Comparison of ENCODE assay signal across 8 cellular contexts in the genomic region with DNA sequence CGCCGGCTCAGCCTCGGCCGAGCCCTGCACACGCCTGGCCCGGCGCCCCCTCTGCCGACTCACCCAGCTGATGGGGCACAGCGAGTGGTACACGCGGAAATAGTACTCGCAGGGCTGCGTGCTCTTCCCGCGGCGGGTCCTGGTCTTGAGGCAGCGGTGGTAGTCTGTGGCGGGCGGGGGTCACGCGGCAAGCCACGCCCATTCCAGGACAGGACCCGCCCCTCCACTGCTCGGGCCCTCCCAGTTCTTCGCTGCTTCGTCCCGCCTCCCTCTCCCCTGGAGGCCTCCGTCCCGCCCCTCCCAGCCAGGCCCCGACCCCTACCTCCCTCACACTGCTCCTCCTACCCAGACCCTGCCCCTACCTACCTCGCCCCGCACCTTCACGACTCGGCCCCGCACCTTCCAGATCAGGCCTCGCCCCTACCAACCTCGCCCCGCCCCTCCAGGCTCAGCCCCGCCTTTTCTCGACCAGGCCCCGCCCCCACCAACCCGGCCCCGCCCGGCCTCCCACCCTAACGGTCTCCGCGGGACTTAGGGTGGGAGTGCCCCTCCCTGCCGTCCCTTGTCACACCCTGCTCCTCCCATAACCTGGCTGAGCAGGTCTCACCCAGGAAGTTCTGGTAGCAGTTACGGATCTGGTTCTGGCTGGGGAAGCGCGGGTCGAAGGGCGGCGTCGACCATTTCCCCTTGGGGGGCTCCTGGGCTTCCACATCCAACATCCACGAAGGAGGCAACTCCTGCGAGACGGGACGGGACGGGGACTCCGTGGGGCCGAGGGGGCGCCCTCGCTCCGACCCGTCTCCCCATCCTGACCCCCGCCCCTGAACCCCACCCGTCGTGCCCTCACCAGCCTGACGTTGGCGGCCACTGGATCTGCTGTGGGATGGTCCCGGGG. TPM values are rescaled to one million over a fixed set of nuclear protein-coding genes. Genes with fewer than 3 reads are reported as not detected.
DNase-seq lines count a peak whose midpoint lies in the region; ATAC-seq, FAIRE-seq and TF ChIP-seq lines count a peak whose summit lies in the region.

No MANE protein-coding gene starts in this region.

- no peak overlapping the region for H2BK120ac ChIP-seq in IMR-90 (ENCODE audit: low read depth, low read length)

- no peak overlapping the region for H2BK20ac ChIP-seq in IMR-90 (ENCODE audit: low read depth, low read length)

- SMC1A ChIA-PET in GM12878 (lab: Charles Lee; ENCODE audit: uncharacterized antibody, unreplicated experiment): no interaction called here

- TF ChIP-seq RAD21 in IMR-90 (IDR thresholded peaks at IDR 0.05; ENCODE audit: low read length) (no peak), GM12878 (IDR thresholded peaks at IDR 0.05; ENCODE audit: insufficient read depth, low read depth, low read length) (no peak)

- peak overlapping the region; percentile 48 for H3K4me3 ChIP-seq in CD8-positive, alpha-beta T cell (ENCODE audit: low read depth, low read length)
- H3K4me3 ChIP-seq in IMR-90 (ENCODE audit: insufficient read depth, low read depth, low read length) (peak overlapping the region; percentile 65), GM12878 (no peak overlapping the region), iPS DF 6.9 (ENCODE audit: low read length) (peak overlapping the region; percentile 55; the same call in 1 of the 2 replicates), small intestine (ENCODE audit: low read depth in 1 of 2, low read length in 2 of 2) (peak overlapping the region; percentile 51 to 57)

- BruUV-seq in IMR-90 (replicated peaks; lab: Mats Ljungman, UMichigan): no TSS peak
- BruUV-seq in GM12878 (replicated peaks; lab: Mats Ljungman, UMichigan): no TSS peak

- no peak overlapping the region; the same call in 1 of the 2 replicates for H3K14ac ChIP-seq in IMR-90 (replicated peaks; ENCODE audit: low read depth, low read length)

- no peak overlapping the region for H3K4ac ChIP-seq in IMR-90 (ENCODE audit: low read depth, low read length)

- no peak overlapping the region for H3K23ac ChIP-seq in IMR-90 (ENCODE audit: low read depth, low read length)

- no peaks in the 10 kb centered on the region for H3K36me3 Mint-ChIP-seq in CD8-positive, alpha-beta T cell

- RAD21 ChIA-PET in GM12878 (lab: Charles Lee; ENCODE audit: unreplicated experiment): no interaction called here

- no peaks in the 10 kb centered on the region for H3K36me3 ChIP-seq in CD8-positive, alpha-beta T cell (ENCODE audit: insufficient read depth, low read length)
- no peaks in the 10 kb centered on the region for H3K36me3 ChIP-seq in IMR-90 (ENCODE audit: control insufficient read depth, insufficient read depth, low read length)
- no peaks in the 10 kb centered on the region for H3K36me3 ChIP-seq in GM12878 (ENCODE audit: control insufficient read depth in 2 of 2, insufficient read depth in 2 of 2, low read length in 1 of 2)
- no peaks in the 10 kb centered on the region for H3K36me3 ChIP-seq in iPS DF 6.9 (ENCODE audit: control insufficient read depth, insufficient read depth, low read length)
- H3K36me3 ChIP-seq in small intestine (ENCODE audit: control insufficient read depth in 2 of 2, insufficient read depth in 2 of 2, low read length in 2 of 2): no peaks in the 10 kb centered on the region

- H2AFZ ChIP-seq in IMR-90 (replicated peaks; ENCODE audit: low read length, poor library complexity): peak overlapping the region; percentile 93
- H2AFZ ChIP-seq in GM12878 (ENCODE audit: control insufficient read depth, low read depth, low read length): peak overlapping the region; percentile 29; the same call in 1 of the 2 replicates

- WGBS in IMR-90 (ENCODE audit: extremely low coverage in 2 of 2, insufficient read length in 1 of 2), 2 experiments: 0% methylated on average over 23 of the region's 72 CpGs; no CpG with 5 or more reads in 1 of the 2 experiments
- WGBS in GM12878 (ENCODE audit: insufficient coverage, insufficient replicate concordance, low lambda C conversion rate, missing lambda C conversion rate): 7% methylated on average over 53 of the region's 72 CpGs
- WGBS in iPS DF 6.9 (ENCODE audit: insufficient coverage, insufficient read length): no CpG with 5 or more reads among the region's 72 CpGs
- 1 to 2% (median 1%) methylated on average over 50 to 72 of the region's 72 CpGs for WGBS in small intestine, 3 donors

- no peak for TF ChIP-seq EP300 in GM12878 (IDR thresholded peaks at IDR 0.05; ENCODE audit: borderline replicate concordance in 1 of 2, control insufficient read depth in 1 of 2, low read depth in 2 of 2, low read length in 2 of 2)

- no peaks in the 10 kb centered on the region for H3K9me3 Mint-ChIP-seq in CD8-positive, alpha-beta T cell

- no peak overlapping the region for H2AK5ac ChIP-seq in IMR-90 (ENCODE audit: low read depth, low read length)

- no peak overlapping the region for H3K27ac Mint-ChIP-seq in CD8-positive, alpha-beta T cell

- TF ChIP-seq CTCF in CD8-positive, alpha-beta T cell (IDR thresholded peaks at IDR 0.05): no peak
- TF ChIP-seq CTCF in IMR-90 (conservative IDR thresholded peaks at IDR 0.05; ENCODE audit: low read depth, low read length) (no peak), GM12878 (IDR thresholded peaks at IDR 0.05 in 2 of 3, conservative IDR thresholded peaks at IDR 0.05 in 1 of 3; ENCODE audit: control insufficient read depth in 2 of 3, extremely low read depth in 1 of 3, insufficient read depth in 1 of 3, low read depth in 3 of 3, low read length in 3 of 3) (no peak)

- dilution Hi-C loops in IMR-90 (cut with HindIII; ENCODE audit: low sequenced_read_pairs, unreplicated experiment): no loop called here

- H2AK9ac ChIP-seq in IMR-90 (replicated peaks; ENCODE audit: low read depth, low read length, poor library complexity): no peak overlapping the region

- peak overlapping the region; percentile 86 for H3K4me2 ChIP-seq in IMR-90 (ENCODE audit: low read depth, low read length)
- peak overlapping the region; percentile 68; the same call in 1 of the 2 replicates for H3K4me2 ChIP-seq in GM12878 (ENCODE audit: control insufficient read depth, insufficient read depth)

- no peak overlapping the region for H2BK5ac ChIP-seq in IMR-90 (ENCODE audit: low read depth, low read length, poor library complexity, severe bottlenecking)

- no peaks in the 10 kb centered on the region for H3K79me2 ChIP-seq in GM12878 (ENCODE audit: control insufficient read depth, insufficient read depth, low read length)

- H3K18ac ChIP-seq in IMR-90 (ENCODE audit: low read depth, low read length): no peak overlapping the region; the same call in 1 of the 2 replicates

- TF ChIP-seq POLR2A in IMR-90 (IDR thresholded peaks at IDR 0.05; ENCODE audit: low read depth, low read length) (no peak), GM12878 (IDR thresholded peaks at IDR 0.05; ENCODE audit: low read depth, low read length) (no peak)

- POLR2A ChIA-PET in CD8-positive, alpha-beta T cell (lab: Charles Lee): interaction anchor here (2.7 kb wide), 1 partner anchor 15 kb away, joined by 11 read pairs; a partner anchor contains a TSS
- POLR2A ChIA-PET in IMR-90 (lab: Charles Lee; ENCODE audit: unreplicated experiment): no interaction called here
- POLR2A ChIA-PET in GM12878 (lab: Charles Lee): no interaction called here

- intact Hi-C loops in CD8-positive, alpha-beta T cell (cut with DNase I, micrococcal nuclease): loop anchor here (1.0 to 5.0 kb wide), 3 partner anchors 15 to 53 kb away; a partner anchor contains a TSS
- intact Hi-C loops in IMR-90 (cut with micrococcal nuclease) (no loop called here), GM12878 (cut with micrococcal nuclease; ENCODE audit: unreplicated experiment) (no loop called here)

- peaks cover 20% of the 10 kb centered on the region for H3K4me1 Mint-ChIP-seq in CD8-positive, alpha-beta T cell (ENCODE audit: low read depth)

- peaks cover 32% of the 10 kb centered on the region for H3K27me3 Mint-ChIP-seq in CD8-positive, alpha-beta T cell (ENCODE audit: low read depth)

- in situ Hi-C loops in IMR-90 (cut with MboI; ENCODE audit: low sequenced_read_pairs) (no loop called here), GM12878 (cut with MboI) (no loop called here)

- peak overlapping the region in 1 of 2 experiments; percentile 50; a peak in 1 of 4 replicates for H4K8ac ChIP-seq in IMR-90 (ENCODE audit: low read depth in 2 of 2, low read length in 2 of 2)

- H3K4me3 Mint-ChIP-seq in CD8-positive, alpha-beta T cell: peak overlapping the region; percentile 75

- H4K5ac ChIP-seq in IMR-90 (ENCODE audit: low read depth, low read length): no peak overlapping the region

- peaks cover 26% of the 10 kb centered on the region for H3K27me3 ChIP-seq in CD8-positive, alpha-beta T cell (ENCODE audit: insufficient read depth, low read length)
- H3K27me3 ChIP-seq in IMR-90 (ENCODE audit: control insufficient read depth, insufficient read depth, low read length) (peaks cover 43% of the 10 kb centered on the region), GM12878 (replicated peaks in 1 of 2; ENCODE audit: control insufficient read depth in 2 of 2, insufficient read depth in 2 of 2, low read length in 1 of 2) (peaks cover 4 to 13% of the 10 kb centered on the region in 2 experiments; a peak in 3 of 4 replicates), iPS DF 6.9 (ENCODE audit: control insufficient read depth, insufficient read depth, low read length) (peaks cover 7% of the 10 kb centered on the region; the same call in 1 of the 2 replicates), small intestine (ENCODE audit: control insufficient read depth in 2 of 2, insufficient read depth in 2 of 2, low read length in 2 of 2) (peaks cover 6 to 33% of the 10 kb centered on the region in 2 donors)

- no peaks in the 10 kb centered on the region for H3K79me1 ChIP-seq in IMR-90 (ENCODE audit: low read depth in 1 of 2, low read length in 2 of 2)

- H3K9me1 ChIP-seq in IMR-90 (ENCODE audit: insufficient read depth, low read length): no peaks in the 10 kb centered on the region

- FAIRE-seq in GM12878 (lab: Jason Lieb, UNC): no peak
- FAIRE-seq in small intestine (lab: Jason Lieb, UNC): no peak

- H4K20me1 ChIP-seq in IMR-90 (ENCODE audit: insufficient read depth, low read length): peaks cover 7% of the 10 kb centered on the region; the same call in 1 of the 2 replicates
- no peaks in the 10 kb centered on the region; the same call in 1 of the 2 replicates for H4K20me1 ChIP-seq in GM12878 (ENCODE audit: control insufficient read depth, insufficient read depth)

- H3K56ac ChIP-seq in IMR-90 (ENCODE audit: extremely low read depth, insufficient read depth, low read length): no peak overlapping the region

- no peak overlapping the region for H3K27ac ChIP-seq in CD8-positive, alpha-beta T cell (ENCODE audit: low read depth, low read length)
- H3K27ac ChIP-seq in IMR-90 (ENCODE audit: insufficient read depth, low read length) (peak overlapping the region; percentile 21; the same call in 1 of the 2 replicates), GM12878 (ENCODE audit: control insufficient read depth, insufficient read depth) (no peak overlapping the region), iPS DF 6.9 (ENCODE audit: low read length) (no peak overlapping the region), small intestine (ENCODE audit: low read depth in 1 of 2, low read length in 1 of 2) (no peak overlapping the region)

- peak; percentile 89 for ATAC-seq in CD8-positive, alpha-beta T cell
- ATAC-seq in IMR-90 (ENCODE audit: low read depth) (peak; percentile 99), GM12878 (peak; percentile 91)

- H4K91ac ChIP-seq in IMR-90 (ENCODE audit: insufficient read depth, low read depth, low read length): peak overlapping the region; percentile 34; the same call in 1 of the 2 replicates

- H3K4me1 ChIP-seq in CD8-positive, alpha-beta T cell (ENCODE audit: insufficient read depth, low read length): peaks cover 20% of the 10 kb centered on the region
- peaks cover 5% of the 10 kb centered on the region; the same call in 1 of the 2 replicates for H3K4me1 ChIP-seq in IMR-90 (ENCODE audit: control insufficient read depth, insufficient read depth, low read length)
- no peaks in the 10 kb centered on the region; the same call in 1 of the 2 replicates for H3K4me1 ChIP-seq in GM12878 (ENCODE audit: control insufficient read depth, insufficient read depth, low read length)
- H3K4me1 ChIP-seq in iPS DF 6.9 (ENCODE audit: control insufficient read depth, insufficient read depth, low read length): peaks cover 4% of the 10 kb centered on the region
- H3K4me1 ChIP-seq in small intestine (ENCODE audit: control insufficient read depth in 2 of 2, insufficient read depth in 1 of 2, low read depth in 1 of 2, low read length in 1 of 2): peaks cover 0 to 5% of the 10 kb centered on the region in 2 donors

- no peak overlapping the region; the same call in 2 of the 3 replicates for H2BK15ac ChIP-seq in IMR-90 (ENCODE audit: low read depth, low read length)

- H3K9ac ChIP-seq in IMR-90 (ENCODE audit: low read depth, low read length) (0 out of 2 replicates have a peak overlapping the region, but pooled peaks have one; percentile 7), GM12878 (ENCODE audit: control insufficient read depth, insufficient read depth, low read length) (no peak overlapping the region)

- peak; percentile 27 to 70 (median 64) for DNase-seq in CD8-positive, alpha-beta T cell
- DNase-seq in IMR-90 (peak; percentile 43), T1000 (lab: John Stamatoyannopoulos, UW) (peak; percentile 54), GM12878 (ENCODE audit: low read depth, low spot score) (no peak), iPS DF 6.9 (ENCODE audit: low read depth, low spot score) (no peak), small intestine (peak; percentile 45), H4 (ENCODE audit: low spot score) (no peak), KG1 (lab: John Stamatoyannopoulos, UW) (no peak)

- H3K9me3 ChIP-seq in CD8-positive, alpha-beta T cell (ENCODE audit: low read length): no peaks in the 10 kb centered on the region
- H3K9me3 ChIP-seq in IMR-90 (ENCODE audit: control insufficient read depth, insufficient read depth, low read length) (no peaks in the 10 kb centered on the region), GM12878 (replicated peaks; ENCODE audit: control insufficient read depth, insufficient read depth, low read length) (no peaks in the 10 kb centered on the region), iPS DF 6.9 (ENCODE audit: control insufficient read depth, insufficient read depth, low read length) (no peaks in the 10 kb centered on the region), small intestine (ENCODE audit: control insufficient read depth, low read depth) (no peaks in the 10 kb centered on the region)

- CTCF ChIA-PET in CD8-positive, alpha-beta T cell (lab: Charles Lee): no interaction called here
- CTCF ChIA-PET in IMR-90 (lab: Yijun Ruan, JAX) (no interaction called here), GM12878 (lab: Yijun Ruan, JAX) (no interaction called here)

RNA-seq across cellular contexts. Expression of a gene that starts 0.5 kb away (rescaled TPM):
- under 1 TPM; 0.28 to 0.43 TPM for total RNA-seq in CD8-positive, alpha-beta T cell
- not detected in 2 replicates for total RNA-seq in IMR-90 (2012; rRNA removed)
- 0.19 and 0.39 TPM in 2 replicates for polyA plus RNA-seq in IMR-90 (2012; rRNA removed)
- polyA plus RNA-seq in IMR-90 (2012; cell fraction: cytosol; rRNA removed): 0.15 and 0.25 TPM in 2 replicates
- 2.8 and 3.2 TPM in 2 replicates for polyA plus RNA-seq in IMR-90 (2012; cell fraction: nucleus; rRNA removed; ENCODE audit: low replicate concordance)
- total RNA-seq in GM12878 (2013; cell fraction: nucleolus; rRNA removed): not detected in 2 replicates
- not detected in 2 replicates for total RNA-seq in GM12878 (2014; rRNA removed)
- total RNA-seq in GM12878 (2014; rRNA removed; fragmentation: Illumina TruSeq; extraction: Trizol): not detected in 2 replicates
- total RNA-seq in GM12878 (2021): not detected in 2 replicates
- polyA plus RNA-seq in GM12878 (2011; ENCODE audit: low read depth): 0.20 TPM
- 0.09 TPM in 1 of 2 replicates, not detected in the other for polyA plus RNA-seq in GM12878 (2011; rRNA removed)
- polyA plus RNA-seq in GM12878 (2011; cell fraction: cytosol; rRNA removed): not detected in 2 replicates
- polyA plus RNA-seq in GM12878 (2011; cell fraction: nucleus; rRNA removed): 2.2 and 2.4 TPM in 2 replicates
- polyA plus RNA-seq in GM12878 (2012): 0.11 and 0.15 TPM in 2 replicates
- polyA plus RNA-seq in GM12878 (2014; fragmentation: Illumina TruSeq; extraction: Trizol): not detected in 2 replicates
- under 1 TPM; 0.05 to 0.07 TPM for polyA plus RNA-seq in GM12878 (2014; fragmentation: Nextera tagmentation; extraction: Ambion mirVana)
- 0.06 and 0.14 TPM in 2 replicates for polyA plus RNA-seq in GM12878 (2014; rRNA removed)
- under 1 TPM in 1 of 2 experiments, not detected in 1; 0.08 TPM for polyA plus RNA-seq in GM12878 (2016; fragmentation: Nextera tagmentation; extraction: Ambion mirVana)
- polyA minus RNA-seq in GM12878 (2011; rRNA and poly(A)+ RNA removed): not detected in 2 replicates
- not detected in 2 replicates for polyA minus RNA-seq in GM12878 (2011; cell fraction: cytosol; rRNA and poly(A)+ RNA removed)
- not detected in 2 replicates for polyA minus RNA-seq in GM12878 (2011; cell fraction: nucleus; rRNA and poly(A)+ RNA removed)
- polyA plus RNA-seq in small intestine: under 1 TPM in 1 of 3 donors, not detected in 2; 0.09 TPM
- 0.95 TPM in 1 of 2 replicates, not detected in the other for total RNA-seq in H4 (2014; rRNA removed; shearing (Covaris generic))

RNA-seq across cellular contexts. Expression of a gene that starts 9.0 kb away (rescaled TPM):
- not detected for total RNA-seq in CD8-positive, alpha-beta T cell
- total RNA-seq in IMR-90 (2012; rRNA removed): not detected in 2 replicates
- polyA plus RNA-seq in IMR-90 (2012; rRNA removed): not detected in 2 replicates
- polyA plus RNA-seq in IMR-90 (2012; cell fraction: cytosol; rRNA removed): not detected in 2 replicates
- 0.39 and 0.47 TPM in 2 replicates for polyA plus RNA-seq in IMR-90 (2012; cell fraction: nucleus; rRNA removed; ENCODE audit: low replicate concordance)
- total RNA-seq in GM12878 (2013; cell fraction: nucleolus; rRNA removed): not detected in 2 replicates
- not detected in 2 replicates for total RNA-seq in GM12878 (2014; rRNA removed)
- total RNA-seq in GM12878 (2014; rRNA removed; fragmentation: Illumina TruSeq; extraction: Trizol): not detected in 2 replicates
- total RNA-seq in GM12878 (2021): not detected in 2 replicates
- not detected for polyA plus RNA-seq in GM12878 (2011; ENCODE audit: low read depth)
- polyA plus RNA-seq in GM12878 (2011; rRNA removed): not detected in 2 replicates
- polyA plus RNA-seq in GM12878 (2011; cell fraction: cytosol; rRNA removed): not detected in 2 replicates
- not detected in 2 replicates for polyA plus RNA-seq in GM12878 (2011; cell fraction: nucleus; rRNA removed)
- not detected in 2 replicates for polyA plus RNA-seq in GM12878 (2012)
- not detected in 2 replicates for polyA plus RNA-seq in GM12878 (2014; fragmentation: Illumina TruSeq; extraction: Trizol)
- polyA plus RNA-seq in GM12878 (2014; fragmentation: Nextera tagmentation; extraction: Ambion mirVana): not detected
- polyA plus RNA-seq in GM12878 (2014; rRNA removed): 0.18 TPM in 1 of 2 replicates, not detected in the other
- not detected for polyA plus RNA-seq in GM12878 (2016; fragmentation: Nextera tagmentation; extraction: Ambion mirVana)
- polyA minus RNA-seq in GM12878 (2011; rRNA and poly(A)+ RNA removed): not detected in 2 replicates
- polyA minus RNA-seq in GM12878 (2011; cell fraction: cytosol; rRNA and poly(A)+ RNA removed): not detected in 2 replicates
- not detected in 2 replicates for polyA minus RNA-seq in GM12878 (2011; cell fraction: nucleus; rRNA and poly(A)+ RNA removed)
- not detected for polyA plus RNA-seq in small intestine
- total RNA-seq in H4 (2014; rRNA removed; shearing (Covaris generic)): not detected in 2 replicates

RNA-seq across cellular contexts. Expression of a gene that starts 14.4 kb away (rescaled TPM):
- 10 to 100 TPM; 82.0 to 84.4 TPM for total RNA-seq in CD8-positive, alpha-beta T cell
- total RNA-seq in IMR-90 (2012; rRNA removed) (1.8 and 1.9 TPM in 2 replicates), GM12878 (2014; rRNA removed) (6.8 and 7.7 TPM in 2 replicates), GM12878 (2014; rRNA removed; fragmentation: Illumina TruSeq; extraction: Trizol) (2.4 and 3.7 TPM in 2 replicates), GM12878 (2021) (13.2 and 15.8 TPM in 2 replicates)
- polyA plus RNA-seq in IMR-90 (2012; rRNA removed) (5.9 and 6.9 TPM in 2 replicates), GM12878 (2011; rRNA removed) (5.7 and 9.3 TPM in 2 replicates), GM12878 (2014; fragmentation: Illumina TruSeq; extraction: Trizol) (1.3 and 2.3 TPM in 2 replicates), GM12878 (2014; fragmentation: Nextera tagmentation; extraction: Ambion mirVana) (under 1 TPM in 1 of 2 experiments, not detected in 1; 0.20 TPM), GM12878 (2014; rRNA removed) (10.5 and 11.9 TPM in 2 replicates), GM12878 (2016; fragmentation: Nextera tagmentation; extraction: Ambion mirVana) (1 to 10 TPM; 4.1 to 4.3 TPM), small intestine (10 to 100 TPM; 10.3 to 14.5 (median 14.1) TPM)
- 5.3 and 5.4 TPM in 2 replicates for polyA plus RNA-seq in IMR-90 (2012; cell fraction: cytosol; rRNA removed)
- 48.9 and 79.4 TPM in 2 replicates for polyA plus RNA-seq in IMR-90 (2012; cell fraction: nucleus; rRNA removed; ENCODE audit: low replicate concordance)
- 51.9 and 53.5 TPM in 2 replicates for total RNA-seq in GM12878 (2013; cell fraction: nucleolus; rRNA removed)
- 2.4 TPM for polyA plus RNA-seq in GM12878 (2011; ENCODE audit: low read depth)
- 11.5 and 16.8 TPM in 2 replicates for polyA plus RNA-seq in GM12878 (2011; cell fraction: cytosol; rRNA removed)
- polyA plus RNA-seq in GM12878 (2011; cell fraction: nucleus; rRNA removed): 52.7 and 62.4 TPM in 2 replicates
- polyA plus RNA-seq in GM12878 (2012): 13.4 and 14.4 TPM in 2 replicates
- 5.7 and 13.2 TPM in 2 replicates for polyA minus RNA-seq in GM12878 (2011; rRNA and poly(A)+ RNA removed)
- polyA minus RNA-seq in GM12878 (2011; cell fraction: cytosol; rRNA and poly(A)+ RNA removed): 4.9 and 10.4 TPM in 2 replicates
- 18.5 and 26.7 TPM in 2 replicates for polyA minus RNA-seq in GM12878 (2011; cell fraction: nucleus; rRNA and poly(A)+ RNA removed)
- 5.4 and 7.9 TPM in 2 replicates for total RNA-seq in H4 (2014; rRNA removed; shearing (Covaris generic))

RNA-seq across cellular contexts. Expression of a gene that starts 16.2 kb away (rescaled TPM):
- 1 to 10 TPM in 1 of 2 experiments, under 1 TPM in 1; 0.28 to 1.0 TPM for total RNA-seq in CD8-positive, alpha-beta T cell
- total RNA-seq in IMR-90 (2012; rRNA removed): 14.3 and 15.6 TPM in 2 replicates
- polyA plus RNA-seq in IMR-90 (2012; rRNA removed): 33.6 and 38.9 TPM in 2 replicates
- polyA plus RNA-seq in IMR-90 (2012; cell fraction: cytosol; rRNA removed): 23.0 and 39.2 TPM in 2 replicates
- polyA plus RNA-seq in IMR-90 (2012; cell fraction: nucleus; rRNA removed; ENCODE audit: low replicate concordance): 135 and 146 TPM in 2 replicates
- not detected in 2 replicates for total RNA-seq in GM12878 (2013; cell fraction: nucleolus; rRNA removed)
- not detected in 2 replicates for total RNA-seq in GM12878 (2014; rRNA removed)
- total RNA-seq in GM12878 (2014; rRNA removed; fragmentation: Illumina TruSeq; extraction: Trizol): not detected in 2 replicates
- 0.15 TPM in 1 of 2 replicates, not detected in the other for total RNA-seq in GM12878 (2021)
- polyA plus RNA-seq in GM12878 (2011; ENCODE audit: low read depth): not detected
- not detected in 2 replicates for polyA plus RNA-seq in GM12878 (2011; rRNA removed)
- polyA plus RNA-seq in GM12878 (2011; cell fraction: cytosol; rRNA removed): not detected in 2 replicates
- not detected in 2 replicates for polyA plus RNA-seq in GM12878 (2011; cell fraction: nucleus; rRNA removed)
- 0.07 and 0.17 TPM in 2 replicates for polyA plus RNA-seq in GM12878 (2012)
- polyA plus RNA-seq in GM12878 (2014; fragmentation: Illumina TruSeq; extraction: Trizol): not detected in 2 replicates
- not detected for polyA plus RNA-seq in GM12878 (2014; fragmentation: Nextera tagmentation; extraction: Ambion mirVana)
- not detected in 2 replicates for polyA plus RNA-seq in GM12878 (2014; rRNA removed)
- not detected for polyA plus RNA-seq in GM12878 (2016; fragmentation: Nextera tagmentation; extraction: Ambion mirVana)
- not detected in 2 replicates for polyA minus RNA-seq in GM12878 (2011; rRNA and poly(A)+ RNA removed)
- polyA minus RNA-seq in GM12878 (2011; cell fraction: cytosol; rRNA and poly(A)+ RNA removed): not detected in 2 replicates
- polyA minus RNA-seq in GM12878 (2011; cell fraction: nucleus; rRNA and poly(A)+ RNA removed): not detected in 2 replicates
- under 1 TPM in 1 of 3 donors, not detected in 2; 0.67 TPM for polyA plus RNA-seq in small intestine
- total RNA-seq in H4 (2014; rRNA removed; shearing (Covaris generic)): 1.4 and 1.8 TPM in 2 replicates

RNA-seq across cellular contexts. Expression of a gene that starts 22.6 kb away (rescaled TPM):
- total RNA-seq in CD8-positive, alpha-beta T cell: not detected
- not detected in 2 replicates for total RNA-seq in IMR-90 (2012; rRNA removed)
- polyA plus RNA-seq in IMR-90 (2012; rRNA removed): 1.4 and 1.6 TPM in 2 replicates
- 0.49 TPM in 1 of 2 replicates, not detected in the other for polyA plus RNA-seq in IMR-90 (2012; cell fraction: cytosol; rRNA removed)
- 10.6 and 24.6 TPM in 2 replicates for polyA plus RNA-seq in IMR-90 (2012; cell fraction: nucleus; rRNA removed; ENCODE audit: low replicate concordance)
- total RNA-seq in GM12878 (2013; cell fraction: nucleolus; rRNA removed): not detected in 2 replicates
- not detected in 2 replicates for total RNA-seq in GM12878 (2014; rRNA removed)
- not detected in 2 replicates for total RNA-seq in GM12878 (2014; rRNA removed; fragmentation: Illumina TruSeq; extraction: Trizol)
- total RNA-seq in GM12878 (2021): not detected in 2 replicates
- polyA plus RNA-seq in GM12878 (2011; ENCODE audit: low read depth): not detected
- polyA plus RNA-seq in GM12878 (2011; rRNA removed): not detected in 2 replicates
- not detected in 2 replicates for polyA plus RNA-seq in GM12878 (2011; cell fraction: cytosol; rRNA removed)
- polyA plus RNA-seq in GM12878 (2011; cell fraction: nucleus; rRNA removed): not detected in 2 replicates
- polyA plus RNA-seq in GM12878 (2012): not detected in 2 replicates
- polyA plus RNA-seq in GM12878 (2014; fragmentation: Illumina TruSeq; extraction: Trizol): not detected in 2 replicates
- polyA plus RNA-seq in GM12878 (2014; fragmentation: Nextera tagmentation; extraction: Ambion mirVana): not detected
- polyA plus RNA-seq in GM12878 (2014; rRNA removed): not detected in 2 replicates
- not detected for polyA plus RNA-seq in GM12878 (2016; fragmentation: Nextera tagmentation; extraction: Ambion mirVana)
- polyA minus RNA-seq in GM12878 (2011; rRNA and poly(A)+ RNA removed): not detected in 2 replicates
- not detected in 2 replicates for polyA minus RNA-seq in GM12878 (2011; cell fraction: cytosol; rRNA and poly(A)+ RNA removed)
- polyA minus RNA-seq in GM12878 (2011; cell fraction: nucleus; rRNA and poly(A)+ RNA removed): not detected in 2 replicates
- polyA plus RNA-seq in small intestine: under 1 TPM in 1 of 3 donors, not detected in 2; 0.30 TPM
- total RNA-seq in H4 (2014; rRNA removed; shearing (Covaris generic)): not detected in 2 replicates

Comparison
In these comparisons a context has a peak if more than half of its experiments do, and no peak if none do; other contexts are left out.
1. DNase-seq: peak in CD8-positive, alpha-beta T cell (7 of 7), IMR-90 (single experiment), T1000 (single experiment) and small intestine (single experiment); none in GM12878 (single experiment), iPS DF 6.9 (single experiment), H4 (single experiment) and KG1 (single experiment).
2. intact Hi-C loops: an anchor here in CD8-positive, alpha-beta T cell (1.0 to 5.0 kb wide); none called in IMR-90 and GM12878.
3. Peak in every context shown above with its lines, with median percentiles within 50 percentile points of each other: ATAC-seq.